29 cellular contexts compared by ENCODE assay signal in the genomic region with DNA sequence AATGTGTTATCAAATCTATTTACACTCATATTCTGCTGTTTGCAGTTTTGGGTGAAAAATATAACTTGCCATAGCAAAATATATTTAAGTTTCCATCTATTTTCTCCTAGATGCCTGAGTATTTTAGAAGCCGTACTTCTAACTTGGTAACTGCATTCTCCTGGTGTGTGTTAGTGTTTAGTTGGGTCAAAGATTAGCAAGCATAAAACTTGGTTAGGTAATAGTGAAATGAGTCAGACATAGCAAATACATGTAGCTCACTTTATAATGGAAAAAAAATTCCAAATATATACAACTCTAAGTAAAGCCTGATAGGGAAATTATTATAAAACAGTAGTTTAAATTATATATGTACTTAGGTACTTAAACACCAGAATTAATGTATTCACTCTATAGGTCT.
DNase-seq lines count a peak whose midpoint lies in the region; ATAC-seq, FAIRE-seq and TF ChIP-seq lines count a peak whose summit lies in the region.
"Had no signal": no experiment of that assay in that cellular context is flagged by ENCODE, and none has a peak within 500 bp of the region (broad histone marks: within the 10 kb centered on the region; RNA-seq: fewer than 3 reads in every experiment).

No MANE protein-coding gene starts in this region.

- no peak overlapping the region for H3K9ac ChIP-seq in GM23248
- H3K9ac ChIP-seq: BLaER1 treated with 17β-estradiol and CSF1 and Interleukin-3, amounts not matched to agents 10 nM and 100 nM had no signal

- DNase-seq in GM23248: peak; percentile 74
- DNase-seq in bronchial epithelial cell (ENCODE audit: low read depth): peak; percentile 27
- peak; percentile 54 for DNase-seq in fibroblast of mammary gland (ENCODE audit: low read depth)
- peak; percentile 5 for DNase-seq in skeletal muscle cell (ENCODE audit: low read depth)
- no peak for DNase-seq in hippocampal formation (lab: John Stamatoyannopoulos, UW)
- no peak for DNase-seq in G401 (ENCODE audit: low spot score)
- DNase-seq: AML-193; CD4-positive, alpha-beta memory T cell; COR-L47; DMS53; GDM1; KBM-7; MV-4-11; NCI-H1105; NCI-H146; NCI-H1930; NCI-H2107; NCI-H446; NCI-H524 treated with DMSO at 0.1 percent for 48 hours; NCI-H774; NK-92 treated with Interleukin-12 subunit alpha and Interleukin-12 subunit beta, amount 100 ng/mL, for 24 hours; Right ventricle myocardium superior; RPMI8226 had no signal

- no peaks in the 10 kb centered on the region for H3K36me3 ChIP-seq in GM23248 (ENCODE audit: low read depth)
- H3K36me3 ChIP-seq in bronchial epithelial cell (ENCODE audit: control insufficient read depth, insufficient read depth, low read length): no peaks in the 10 kb centered on the region
- H3K36me3 ChIP-seq: BLaER1 treated with 17β-estradiol and CSF1 and Interleukin-3, amounts not matched to agents 10 nM and 100 nM; SJSA1 had no signal

- H3K27me3 ChIP-seq in GM23248 (replicated peaks; ENCODE audit: insufficient read depth): no peaks in the 10 kb centered on the region
- H3K27me3 ChIP-seq in bronchial epithelial cell (ENCODE audit: control insufficient read depth, insufficient read depth, low read length): no peaks in the 10 kb centered on the region
- H3K27me3 ChIP-seq: BLaER1 treated with 17β-estradiol and CSF1 and Interleukin-3, amounts not matched to agents 10 nM and 100 nM; SJSA1 had no signal

- H3F3A ChIP-seq in GM23248 (ENCODE audit: insufficient read depth): 0 out of 2 replicates have a peak, but pooled peaks cover 5% of the 10 kb centered on the region

- TF ChIP-seq CTCF in bronchial epithelial cell (IDR thresholded peaks at IDR 0.05; ENCODE audit: insufficient read depth, low read length, severe bottlenecking): no peak
- TF ChIP-seq CTCF in fibroblast of mammary gland (conservative IDR thresholded peaks at IDR 0.05; ENCODE audit: control insufficient read depth, insufficient read depth, low read depth, low read length): no peak

- no peaks in the 10 kb centered on the region for H4K20me1 ChIP-seq in GM23248 (ENCODE audit: insufficient read depth)
- H4K20me1 ChIP-seq: BLaER1 treated with 17β-estradiol and CSF1 and Interleukin-3, amounts not matched to agents 10 nM and 100 nM had no signal

- WGBS in GM23248 (ENCODE audit: low coverage in 1 of 2, low lambda C conversion rate in 2 of 2, missing lambda C conversion rate in 2 of 2), 2 experiments: 51 to 71% methylated on average over 1 of the region's 1 CpG

- H3K79me2 ChIP-seq in GM23248 (ENCODE audit: insufficient read depth): no peaks in the 10 kb centered on the region

- no peak overlapping the region for H3K4me2 ChIP-seq in GM23248 (ENCODE audit: unreplicated experiment)
- H3K4me2 ChIP-seq: BLaER1 treated with 17β-estradiol and CSF1 and Interleukin-3, amounts not matched to agents 10 nM and 100 nM had no signal

- ATAC-seq in HG02970 (IDR thresholded peaks at IDR 0.05; ENCODE audit: low FRiP score, unreplicated experiment): no peak

- no peaks in the 10 kb centered on the region for H3K4me1 ChIP-seq in GM23248 (ENCODE audit: insufficient read depth)
- H3K4me1 ChIP-seq: SJSA1 had no signal

- H3K27ac ChIP-seq in GM23248: no peak overlapping the region
- H3K27ac ChIP-seq: BLaER1 treated with 17β-estradiol and CSF1 and Interleukin-3, amounts not matched to agents 10 nM and 100 nM; SJSA1 had no signal

- no peaks in the 10 kb centered on the region for H3K9me2 ChIP-seq in GM23248 (ENCODE audit: insufficient read depth)

- H3K4me3 ChIP-seq in GM23248 (no peak overlapping the region), bronchial epithelial cell (ENCODE audit: low read depth, low read length) (no peak overlapping the region), fibroblast of mammary gland (ENCODE audit: control insufficient read depth, low read depth, low read length) (no peak overlapping the region), skeletal muscle cell (ENCODE audit: low read depth, low read length) (no peak overlapping the region)
- H3K4me3 ChIP-seq: BLaER1 treated with 17β-estradiol and CSF1 and Interleukin-3, amounts not matched to agents 10 nM and 100 nM; SJSA1 had no signal

- no peak for FAIRE-seq in bronchial epithelial cell (lab: Jason Lieb, UNC)
- FAIRE-seq: GM12891, H54, HTR-8/SVneo had no signal

- H2AFZ ChIP-seq in GM23248: no peak overlapping the region

- H3K9me3 ChIP-seq in GM23248 (ENCODE audit: low read depth): no peaks in the 10 kb centered on the region
- H3K9me3 ChIP-seq: BLaER1 treated with 17β-estradiol and CSF1 and Interleukin-3, amounts not matched to agents 10 nM and 100 nM; SJSA1 had no signal

- in situ Hi-C loops in GM23248 (cut with MboI) (no loop called here), G401 (cut with HindIII; ENCODE audit: low sequenced_read_pairs) (no loop called here)

Comparison
In these comparisons a context has a peak if more than half of its experiments do, and no peak if none do; other contexts are left out.
1. DNase-seq: peak in GM23248 (single experiment), bronchial epithelial cell (single experiment), fibroblast of mammary gland (single experiment) and skeletal muscle cell (single experiment); none in hippocampal formation (0 of 2) and G401 (single experiment).